In the genomic region with DNA sequence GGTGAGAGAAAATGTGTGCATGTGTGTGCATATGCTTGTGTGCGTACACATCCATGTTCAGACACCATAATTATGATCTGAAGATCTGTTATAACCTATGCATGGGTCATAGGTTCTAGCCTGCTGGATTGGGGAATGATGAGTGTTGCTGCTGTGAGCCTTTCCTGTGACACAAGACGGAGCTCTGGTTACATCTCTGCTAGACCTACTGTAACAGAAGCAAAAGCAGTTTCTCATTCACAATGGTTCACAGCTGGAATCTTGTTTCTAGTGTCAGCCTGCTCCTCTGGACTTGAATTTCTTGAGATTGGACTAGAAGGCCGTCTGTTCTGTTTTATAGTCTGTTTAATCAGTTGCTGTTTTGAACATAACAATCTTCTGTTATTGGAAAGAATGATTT, we compare ENCODE assay signal across 19 cellular contexts. TPM values are rescaled to one million over a fixed set of nuclear protein-coding genes. Genes with fewer than 3 reads are reported as not detected.
DNase-seq lines count a peak whose midpoint lies in the region; ATAC-seq and TF ChIP-seq lines count a peak whose summit lies in the region.
"Had no signal": no experiment of that assay in that cellular context is flagged by ENCODE, and none has a peak within 500 bp of the region (broad histone marks: within the 10 kb centered on the region; RNA-seq: fewer than 3 reads in every experiment).

No MANE protein-coding gene starts in this region.

- TF ChIP-seq CTCF in MCF 10A (IDR thresholded peaks at IDR 0.05; ENCODE audit: unreplicated experiment) (no peak), mammary epithelial cell (conservative IDR thresholded peaks at IDR 0.05 in 1 of 2, IDR thresholded peaks at IDR 0.05 in 1 of 2; ENCODE audit: extremely low read depth in 1 of 2, insufficient read depth in 1 of 2, low read depth in 1 of 2, low read length in 2 of 2) (peak in 1 of 2 donors; percentile 21), LNCaP clone FGC (IDR thresholded peaks at IDR 0.05; ENCODE audit: control insufficient read depth, extremely low read depth, insufficient read depth) (peak; percentile 36), WTC11 (IDR thresholded peaks at IDR 0.05) (no peak), smooth muscle cell (IDR thresholded peaks at IDR 0.05; ENCODE audit: borderline replicate concordance, insufficient read depth, poor library complexity, severe bottlenecking) (no peak), prostate gland (IDR thresholded peaks at IDR 0.05) (no peak)
- no peak for TF ChIP-seq CTCF in CD4-positive, alpha-beta T cell (IDR thresholded peaks at IDR 0.05)

- in situ Hi-C loops in mammary epithelial cell (cut with MboI; ENCODE audit: low sequenced_read_pairs in 2 of 2) = no loop called here

- no peak overlapping the region for H3K4me2 ChIP-seq in mammary epithelial cell (ENCODE audit: insufficient read depth, low read depth, low read length)
- no peak overlapping the region for H3K4me2 ChIP-seq in smooth muscle cell

- no peak for TF ChIP-seq POLR2A in prostate gland (IDR thresholded peaks at IDR 0.05)

- no peak overlapping the region for H3K27ac Mint-ChIP-seq in MCF 10A (ENCODE audit: low read depth, unreplicated experiment)
- no peak overlapping the region for H3K27ac Mint-ChIP-seq in WTC11
- no peak overlapping the region for H3K27ac Mint-ChIP-seq in CD4-positive, alpha-beta T cell

- H2AFZ ChIP-seq in mammary epithelial cell (ENCODE audit: low read depth, low read length) (no peak overlapping the region), smooth muscle cell (ENCODE audit: low read depth) (peak overlapping the region; percentile 81)

- H3K36me3 ChIP-seq in mammary epithelial cell (ENCODE audit: insufficient read depth, low read length) (no peaks in the 10 kb centered on the region), smooth muscle cell (ENCODE audit: low read depth) (no peaks in the 10 kb centered on the region), prostate gland (no peaks in the 10 kb centered on the region)
- H3K36me3 ChIP-seq: pancreas, thoracic aorta had no signal

- H4K20me1 ChIP-seq in mammary epithelial cell (ENCODE audit: insufficient read depth, low read length) (no peaks in the 10 kb centered on the region), smooth muscle cell (ENCODE audit: low read depth) (no peaks in the 10 kb centered on the region)

- H3K79me2 ChIP-seq in mammary epithelial cell (ENCODE audit: insufficient read depth, low read length) (no peaks in the 10 kb centered on the region), smooth muscle cell (ENCODE audit: low read depth) (no peaks in the 10 kb centered on the region)

- H3K27me3 ChIP-seq in mammary epithelial cell (ENCODE audit: insufficient read depth, low read length) (no peaks in the 10 kb centered on the region), smooth muscle cell (ENCODE audit: low read depth) (no peaks in the 10 kb centered on the region), prostate gland (replicated peaks; ENCODE audit: insufficient read depth) (no peaks in the 10 kb centered on the region)
- no peaks in the 10 kb centered on the region for H3K27me3 ChIP-seq in CD4-positive, alpha-beta T cell (ENCODE audit: control insufficient read depth, insufficient read depth, low read length)
- H3K27me3 ChIP-seq: pancreas had no signal

- no peak overlapping the region for H3K4me3 ChIP-seq in mammary epithelial cell (replicated peaks in 1 of 3; ENCODE audit: insufficient read depth in 1 of 3, low read depth in 2 of 3, low read length in 3 of 3)
- no peak overlapping the region for H3K4me3 ChIP-seq in LNCaP clone FGC (ENCODE audit: low read depth, low read length)
- no peak overlapping the region for H3K4me3 ChIP-seq in smooth muscle cell
- H3K4me3 ChIP-seq in prostate gland = no peak overlapping the region
- H3K4me3 ChIP-seq: pancreas, skin epidermis, thoracic aorta had no signal

- CTCF ChIA-PET in MCF 10A (lab: Yijun Ruan, JAX) = no interaction called here
- CTCF ChIA-PET in mammary epithelial cell (lab: Charles Lee; ENCODE audit: low non-redundant PET) = no interaction called here
- CTCF ChIA-PET in WTC11 (lab: Charles Lee) = interaction anchor here (0.9 to 1.5 kb wide), 3 partner anchors 9 to 107 kb away, joined by 4 to 14 read pairs (median 7); no protein-coding TSS in a partner anchor
- CTCF ChIA-PET in CD4-positive, alpha-beta T cell (lab: Charles Lee) = no interaction called here

- ATAC-seq in WTC11 = peak; percentile 96
- ATAC-seq in CD4-positive, alpha-beta T cell (ENCODE audit: poor library complexity) = no peak
- ATAC-seq: pancreas had no signal

- H3K36me3 Mint-ChIP-seq in MCF 10A (ENCODE audit: insufficient read depth, unreplicated experiment) (no peaks in the 10 kb centered on the region), WTC11 (no peaks in the 10 kb centered on the region)
- H3K36me3 Mint-ChIP-seq in CD4-positive, alpha-beta T cell (ENCODE audit: low read depth) = no peaks in the 10 kb centered on the region

- H3K9ac ChIP-seq in mammary epithelial cell (ENCODE audit: insufficient read depth, low read length) (no peak overlapping the region), smooth muscle cell (ENCODE audit: low read depth) (no peak overlapping the region)

- no peaks in the 10 kb centered on the region for H3K9me3 ChIP-seq in mammary epithelial cell (replicated peaks; ENCODE audit: insufficient read depth, low read length)
- no peaks in the 10 kb centered on the region for H3K9me3 ChIP-seq in smooth muscle cell (replicated peaks; ENCODE audit: low read depth)
- H3K9me3 ChIP-seq in CD4-positive, alpha-beta T cell (ENCODE audit: control insufficient read depth, low read length) = no peaks in the 10 kb centered on the region
- H3K9me3 ChIP-seq in prostate gland = no peaks in the 10 kb centered on the region
- H3K9me3 ChIP-seq: Caco-2, pancreas, thoracic aorta had no signal

- H3K9me3 Mint-ChIP-seq in MCF 10A (ENCODE audit: unreplicated experiment) (no peaks in the 10 kb centered on the region), WTC11 (no peaks in the 10 kb centered on the region)
- peaks cover 2% of the 10 kb centered on the region for H3K9me3 Mint-ChIP-seq in CD4-positive, alpha-beta T cell

- H3K27me3 Mint-ChIP-seq in MCF 10A (ENCODE audit: insufficient read depth, unreplicated experiment) (no peaks in the 10 kb centered on the region), WTC11 (ENCODE audit: low read depth) (no peaks in the 10 kb centered on the region; the same call in 1 of the 2 replicates)
- no peaks in the 10 kb centered on the region for H3K27me3 Mint-ChIP-seq in CD4-positive, alpha-beta T cell

- BruUV-seq in MCF 10A (replicated peaks; lab: Mats Ljungman, UMichigan) (no TSS peak), mammary epithelial cell (replicated peaks; lab: Mats Ljungman, UMichigan) (no TSS peak)

- H3K4me1 ChIP-seq in mammary epithelial cell (ENCODE audit: insufficient read depth, low read length) = no peaks in the 10 kb centered on the region
- peaks cover 6% of the 10 kb centered on the region for H3K4me1 ChIP-seq in smooth muscle cell (ENCODE audit: low read depth)
- H3K4me1 ChIP-seq in prostate gland (replicated peaks) = no peaks in the 10 kb centered on the region
- H3K4me1 ChIP-seq: Caco-2, pancreas had no signal

- intact Hi-C loops in MCF 10A (cut with micrococcal nuclease) (loop anchor here (2.0 kb wide), 1 partner anchor 107 kb away; no protein-coding TSS in a partner anchor), mammary epithelial cell (cut with micrococcal nuclease) (no loop called here), prostate gland (cut with DNase I) (no loop called here)
- intact Hi-C loops in CD4-positive, alpha-beta T cell (cut with DNase I, micrococcal nuclease) = no loop called here

- WGBS in mammary epithelial cell (ENCODE audit: low coverage, missing lambda C conversion rate) = 80% methylated on average over 3 of the region's 3 CpGs
- WGBS in smooth muscle cell (ENCODE audit: low lambda C conversion rate) = 50% methylated on average over 3 of the region's 3 CpGs
- 51% methylated on average over 3 of the region's 3 CpGs for WGBS in prostate gland

- DNase-seq in MCF 10A (ENCODE audit: unreplicated experiment) (peak; percentile 10), mammary epithelial cell (no peak), LNCaP clone FGC (ENCODE audit: low read depth) (no peak), WTC11 (ENCODE audit: low spot score) (peak; percentile 12), smooth muscle cell (lab: John Stamatoyannopoulos, UW; ENCODE audit: unreplicated experiment) (no peak), kidney glomerular epithelial cell (lab: John Stamatoyannopoulos, UW) (no peak), prostate gland (ENCODE audit: low spot score) (no peak)
- no peak for DNase-seq in CD4-positive, alpha-beta T cell
- DNase-seq: activated CD4-positive, alpha-beta T cell treated with anti-CD3 and anti-CD28 coated beads for 1 hour; activated gamma-delta T cell treated with Interleukin-2 at 50 U/mL for 16 hours; anterior cingulate cortex; Caco-2; GF-D8; NCI-H187 treated with DMSO at 0.1 percent for 48 hours; pancreas had no signal

- no peaks in the 10 kb centered on the region for H3F3A ChIP-seq in smooth muscle cell (ENCODE audit: low read depth)

- dilution Hi-C loops in mammary epithelial cell (cut with HindIII; ENCODE audit: low sequenced_read_pairs) = no loop called here

- H3K27ac ChIP-seq in mammary epithelial cell (ENCODE audit: insufficient read depth, low read depth, low read length) = no peak overlapping the region
- H3K27ac ChIP-seq in smooth muscle cell (ENCODE audit: low read depth) = no peak overlapping the region
- no peak overlapping the region for H3K27ac ChIP-seq in CD4-positive, alpha-beta T cell (ENCODE audit: low read depth, low read length)
- H3K27ac ChIP-seq in prostate gland = no peak overlapping the region
- H3K27ac ChIP-seq: pancreas, skin epidermis, thoracic aorta had no signal

- H3K4me1 Mint-ChIP-seq in MCF 10A (ENCODE audit: insufficient read depth, unreplicated experiment) (no peaks in the 10 kb centered on the region), WTC11 (peaks cover 33% of the 10 kb centered on the region)
- no peaks in the 10 kb centered on the region for H3K4me1 Mint-ChIP-seq in CD4-positive, alpha-beta T cell (ENCODE audit: low read depth)

- no peak overlapping the region for H3K4me3 Mint-ChIP-seq in MCF 10A (ENCODE audit: unreplicated experiment)
- no peak overlapping the region for H3K4me3 Mint-ChIP-seq in WTC11
- no peak overlapping the region for H3K4me3 Mint-ChIP-seq in CD4-positive, alpha-beta T cell

- POLR2A ChIA-PET in MCF 10A (lab: Yijun Ruan, JAX) = interaction anchor here (0.6 kb wide), 1 partner anchor 44 kb away, joined by 3 read pairs; no protein-coding TSS in a partner anchor
- POLR2A ChIA-PET in WTC11 (lab: Charles Lee) = no interaction called here
- POLR2A ChIA-PET in CD4-positive, alpha-beta T cell (lab: Charles Lee) = no interaction called here

RNA-seq across cellular contexts. Expression of gene DEFB114, which starts 40.1 kb away (rescaled TPM):
- total RNA-seq in MCF 10A (2022) = not detected in 2 replicates
- total RNA-seq in mammary epithelial cell = not detected
- not detected for polyA plus RNA-seq in mammary epithelial cell
- polyA minus RNA-seq in mammary epithelial cell = not detected
- not detected in 3 replicates for total RNA-seq in WTC11 (2021)
- not detected in 2 replicates for total RNA-seq in smooth muscle cell
- not detected in 2 replicates for polyA plus RNA-seq in smooth muscle cell
- total RNA-seq in CD4-positive, alpha-beta T cell = not detected
- total RNA-seq in prostate gland = not detected
- total RNA-seq: Caco-2; liver; pancreas; T-helper 2 cell treated with Interferon-gamma antibody and Interleukin-4, amounts not matched to agents 100 ng/mL and 5 ng/mL, for 36 hours; thoracic aorta had no signal
- polyA plus RNA-seq: liver, pancreas had no signal

RNA-seq across cellular contexts. Expression of gene DEFB113, which starts 45.6 kb away (rescaled TPM):
- total RNA-seq in MCF 10A (2022) (not detected in 2 replicates), mammary epithelial cell (not detected), WTC11 (2021) (not detected in 3 replicates), smooth muscle cell (not detected in 2 replicates), prostate gland (not detected)
- polyA plus RNA-seq in mammary epithelial cell (not detected), smooth muscle cell (not detected in 2 replicates)
- not detected for polyA minus RNA-seq in mammary epithelial cell
- not detected for total RNA-seq in CD4-positive, alpha-beta T cell
- total RNA-seq: Caco-2; liver; pancreas; T-helper 2 cell treated with Interferon-gamma antibody and Interleukin-4, amounts not matched to agents 100 ng/mL and 5 ng/mL, for 36 hours; thoracic aorta had no signal
- polyA plus RNA-seq: liver, pancreas had no signal

RNA-seq across cellular contexts. Expression of gene CRISP1, which starts 57.5 kb away (rescaled TPM):
- total RNA-seq in MCF 10A (2022) (not detected in 2 replicates), mammary epithelial cell (not detected), WTC11 (2021) (not detected in 3 replicates), smooth muscle cell (not detected in 2 replicates), prostate gland (not detected)
- polyA plus RNA-seq in mammary epithelial cell (not detected), smooth muscle cell (not detected in 2 replicates)
- not detected for polyA minus RNA-seq in mammary epithelial cell
- total RNA-seq in CD4-positive, alpha-beta T cell = not detected
- total RNA-seq: Caco-2; liver; pancreas; T-helper 2 cell treated with Interferon-gamma antibody and Interleukin-4, amounts not matched to agents 100 ng/mL and 5 ng/mL, for 36 hours; thoracic aorta had no signal
- polyA plus RNA-seq: liver, pancreas had no signal

Comparison
In these comparisons a context has a peak if more than half of its experiments do, and no peak if none do; other contexts are left out.
1. DNase-seq: peak in MCF 10A (single experiment) and WTC11 (single experiment); none in mammary epithelial cell (single experiment), LNCaP clone FGC (single experiment), smooth muscle cell (single experiment), kidney glomerular epithelial cell (single experiment), CD4-positive, alpha-beta T cell (0 of 10) and prostate gland (single experiment).